In genomic region chr7:11082552-11083213, GRCh38 we compare ENCODE assay signal across 12 cellular contexts.
DNase-seq lines count a peak whose midpoint lies in the region; ATAC-seq and TF ChIP-seq lines count a peak whose summit lies in the region.
"Had no signal": no experiment of that assay in that cellular context is flagged by ENCODE, and none has a peak within 500 bp of the region (broad histone marks: within the 10 kb centered on the region; RNA-seq: fewer than 3 reads in every experiment).

No MANE protein-coding gene starts in this region.

- no peak overlapping the region for H3K27ac ChIP-seq in endodermal cell (ENCODE audit: low read depth, low read length)
- no peak overlapping the region for H3K27ac ChIP-seq in PC-3 (ENCODE audit: low read length)

- POLR2A ChIA-PET in PC-3 (lab: Charles Lee; ENCODE audit: unreplicated experiment): no interaction called here

- H3F3A ChIP-seq in PC-3 (ENCODE audit: low read length, unreplicated experiment): no peaks in the 10 kb centered on the region

- H3K9ac ChIP-seq in endodermal cell (ENCODE audit: extremely low read depth, low read length, poor library complexity, severe bottlenecking) (peak overlapping the region; percentile 39), PC-3 (ENCODE audit: low read length) (no peak overlapping the region)

- no peaks in the 10 kb centered on the region for H3K9me3 Mint-ChIP-seq in T-helper 1 cell treated with Interleukin-12 subunit alpha and Interleukin-12 subunit beta and Interleukin-4 antibody, amounts not matched to agents 30 μg/mL and 1 μg/mL, for 36 hours
- peaks cover 14% of the 10 kb centered on the region for H3K9me3 Mint-ChIP-seq in endodermal cell
- H3K9me3 Mint-ChIP-seq in osteocyte (ENCODE audit: unreplicated experiment): peaks cover 8% of the 10 kb centered on the region
- H3K9me3 Mint-ChIP-seq: central memory CD8-positive, alpha-beta T cell had no signal

- H3K27me3 ChIP-seq in endodermal cell (ENCODE audit: control insufficient read depth, insufficient read depth, low read length, poor library complexity, severe bottlenecking): no peaks in the 10 kb centered on the region
- H3K27me3 ChIP-seq in PC-3 (ENCODE audit: low read length): no peaks in the 10 kb centered on the region

- no peak overlapping the region for H3K4me2 ChIP-seq in PC-3 (ENCODE audit: low read length)

- TF ChIP-seq CTCF in endodermal cell (conservative IDR thresholded peaks at IDR 0.05) (no peak), osteocyte (IDR thresholded peaks at IDR 0.05) (no peak), PC-3 (conservative IDR thresholded peaks at IDR 0.05; ENCODE audit: low read depth, low read length) (no peak)

- H3K9me3 ChIP-seq in endodermal cell (ENCODE audit: control insufficient read depth, low read length) (peaks cover 21% of the 10 kb centered on the region), PC-3 (ENCODE audit: low read length) (no peaks in the 10 kb centered on the region)

- H3K27me3 Mint-ChIP-seq in T-helper 1 cell treated with Interleukin-12 subunit alpha and Interleukin-12 subunit beta and Interleukin-4 antibody, amounts not matched to agents 30 μg/mL and 1 μg/mL, for 36 hours (ENCODE audit: low read depth): no peaks in the 10 kb centered on the region
- no peaks in the 10 kb centered on the region for H3K27me3 Mint-ChIP-seq in endodermal cell (ENCODE audit: insufficient read depth)
- no peaks in the 10 kb centered on the region for H3K27me3 Mint-ChIP-seq in osteocyte (ENCODE audit: unreplicated experiment)
- H3K27me3 Mint-ChIP-seq: central memory CD8-positive, alpha-beta T cell; stimulated activated naive B cell treated with anti-CD40 and anti-IgM and Interleukin-4, amounts not matched to agents 10 μg/mL and 1 μg/mL and 100 μg/mL, for 72 hours had no signal

- no peaks in the 10 kb centered on the region for H3K79me2 ChIP-seq in PC-3 (ENCODE audit: low read length)

- peak overlapping the region; percentile 2 for H3K27ac Mint-ChIP-seq in T-helper 1 cell treated with Interleukin-12 subunit alpha and Interleukin-12 subunit beta and Interleukin-4 antibody, amounts not matched to agents 30 μg/mL and 1 μg/mL, for 36 hours
- peak overlapping the region; percentile 78 for H3K27ac Mint-ChIP-seq in endodermal cell
- peak overlapping the region; percentile 38 for H3K27ac Mint-ChIP-seq in osteocyte (ENCODE audit: unreplicated experiment)
- H3K27ac Mint-ChIP-seq: stimulated activated naive B cell treated with anti-CD40 and anti-IgM and Interleukin-4, amounts not matched to agents 10 μg/mL and 1 μg/mL and 100 μg/mL, for 72 hours had no signal

- H2AFZ ChIP-seq in PC-3 (ENCODE audit: low read length): no peak overlapping the region

- H3K4me3 ChIP-seq in endodermal cell (ENCODE audit: low read length) (peak overlapping the region; percentile 2), PC-3 (ENCODE audit: low read length) (no peak overlapping the region)

- no peak overlapping the region for H3K4me3 Mint-ChIP-seq in T-helper 1 cell treated with Interleukin-12 subunit alpha and Interleukin-12 subunit beta and Interleukin-4 antibody, amounts not matched to agents 30 μg/mL and 1 μg/mL, for 36 hours
- no peak overlapping the region for H3K4me3 Mint-ChIP-seq in endodermal cell
- H3K4me3 Mint-ChIP-seq in osteocyte (ENCODE audit: unreplicated experiment): no peak overlapping the region
- H3K4me3 Mint-ChIP-seq: central memory CD8-positive, alpha-beta T cell; stimulated activated naive B cell treated with anti-CD40 and anti-IgM and Interleukin-4, amounts not matched to agents 10 μg/mL and 1 μg/mL and 100 μg/mL, for 72 hours had no signal

- H4K20me1 ChIP-seq in PC-3 (ENCODE audit: low read length): no peaks in the 10 kb centered on the region

- 85 to 86% methylated on average over 1 to 2 of the region's 2 CpGs for WGBS in endodermal cell (ENCODE audit: insufficient coverage in 1 of 2, insufficient read length in 1 of 2), 2 experiments

- DNase-seq in T-helper 1 cell (no peak), OCI-M1 (lab: John Stamatoyannopoulos, UW) (peak; percentile 3), endodermal cell (peak; percentile 55), osteocyte (ENCODE audit: extremely low spot score, unreplicated experiment) (no peak), PC-3 (no peak)
- DNase-seq: kidney glomerular epithelial cell; NCI-H2029 treated with DMSO at 0.1 percent for 48 hours; stimulated activated naive B cell treated with anti-CD40 and anti-IgM and Interleukin-4, amounts not matched to agents 10 μg/mL and 1 μg/mL and 100 μg/mL, for 72 hours had no signal

- ATAC-seq in HG03442 (IDR thresholded peaks at IDR 0.05; ENCODE audit: unreplicated experiment): no peak
- no peak for ATAC-seq in HG03039 (IDR thresholded peaks at IDR 0.05; ENCODE audit: unreplicated experiment)
- ATAC-seq in PC-3: no peak
- ATAC-seq: stimulated activated naive B cell treated with anti-CD40 and anti-IgM and Interleukin-4, amounts not matched to agents 10 μg/mL and 1 μg/mL and 100 μg/mL, for 72 hours had no signal

- no peaks in the 10 kb centered on the region for H3K4me1 ChIP-seq in endodermal cell (ENCODE audit: control insufficient read depth, insufficient read depth, low read length)
- H3K4me1 ChIP-seq in PC-3 (ENCODE audit: insufficient read depth, low read length): no peaks in the 10 kb centered on the region

- no TSS peak for BruUV-seq in PC-3 (replicated peaks; lab: Mats Ljungman, UMichigan)

- H3K4me1 Mint-ChIP-seq in T-helper 1 cell treated with Interleukin-12 subunit alpha and Interleukin-12 subunit beta and Interleukin-4 antibody, amounts not matched to agents 30 μg/mL and 1 μg/mL, for 36 hours (ENCODE audit: low read depth): peaks cover 6% of the 10 kb centered on the region
- no peaks in the 10 kb centered on the region for H3K4me1 Mint-ChIP-seq in endodermal cell
- H3K4me1 Mint-ChIP-seq in osteocyte (ENCODE audit: unreplicated experiment): no peaks in the 10 kb centered on the region
- H3K4me1 Mint-ChIP-seq: central memory CD8-positive, alpha-beta T cell; stimulated activated naive B cell treated with anti-CD40 and anti-IgM and Interleukin-4, amounts not matched to agents 10 μg/mL and 1 μg/mL and 100 μg/mL, for 72 hours had no signal

- H3K36me3 ChIP-seq in endodermal cell (ENCODE audit: control insufficient read depth, insufficient read depth, low read length) (peaks cover 10% of the 10 kb centered on the region), PC-3 (ENCODE audit: low read depth, low read length) (no peaks in the 10 kb centered on the region)

- CTCF ChIA-PET in PC-3 (lab: Charles Lee): interaction anchor here (0.6 kb wide), 1 partner anchor 243 kb away, joined by 3 read pairs; no protein-coding TSS in a partner anchor

- H3K9me2 ChIP-seq in PC-3 (replicated peaks; ENCODE audit: low read length): no peaks in the 10 kb centered on the region

- intact Hi-C loops in PC-3 (cut with micrococcal nuclease): no loop called here

- H3K36me3 Mint-ChIP-seq in T-helper 1 cell treated with Interleukin-12 subunit alpha and Interleukin-12 subunit beta and Interleukin-4 antibody, amounts not matched to agents 30 μg/mL and 1 μg/mL, for 36 hours (ENCODE audit: low read depth): peaks cover 6% of the 10 kb centered on the region
- H3K36me3 Mint-ChIP-seq in endodermal cell (ENCODE audit: low read depth) (peaks cover 21% of the 10 kb centered on the region), osteocyte (ENCODE audit: unreplicated experiment) (peaks cover 20% of the 10 kb centered on the region)

Comparison
In these comparisons a context has a peak if more than half of its experiments do, and no peak if none do; other contexts are left out.
1. H3K27ac Mint-ChIP-seq: peak in every context shown above with its lines; median percentile 78 in endodermal cell; 38 in osteocyte; 2 in T-helper 1 cell treated with Interleukin-12 subunit alpha and Interleukin-12 subunit beta and Interleukin-4 antibody, amounts not matched to agents 30 μg/mL and 1 μg/mL, for 36 hours.
2. DNase-seq: peak in OCI-M1 (single experiment) and endodermal cell (single experiment); none in T-helper 1 cell (0 of 5), osteocyte (single experiment) and PC-3 (single experiment).